In the genomic region with DNA sequence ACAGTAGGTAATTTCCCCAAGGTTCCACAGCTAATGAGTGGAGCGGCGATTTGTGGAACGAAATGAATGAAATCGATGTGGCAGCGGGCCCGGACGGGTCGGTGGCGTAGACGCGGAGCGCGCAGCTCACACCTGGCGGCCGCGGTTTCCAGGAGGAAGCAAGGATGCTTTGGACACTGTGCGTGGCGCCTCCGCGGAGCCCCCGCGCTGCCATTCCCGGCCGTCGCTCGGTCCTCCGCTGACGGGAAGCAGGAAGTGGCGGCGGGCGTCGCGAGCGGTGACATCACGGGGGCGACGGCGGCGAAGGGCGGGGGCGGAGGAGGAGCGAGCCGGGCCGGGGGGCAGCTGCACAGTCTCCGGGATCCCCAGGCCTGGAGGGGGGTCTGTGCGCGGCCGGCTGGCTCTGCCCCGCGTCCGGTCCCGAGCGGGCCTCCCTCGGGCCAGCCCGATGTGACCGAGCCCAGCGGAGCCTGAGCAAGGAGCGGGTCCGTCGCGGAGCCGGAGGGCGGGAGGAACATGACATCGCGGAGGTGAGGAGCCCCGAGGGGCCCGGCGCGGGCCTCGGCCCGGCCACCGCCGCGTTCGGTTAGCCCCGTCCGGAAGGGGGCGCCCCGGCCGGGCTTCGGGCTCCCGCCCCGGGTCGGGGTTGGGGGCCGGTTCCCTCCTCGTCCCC, we compare ENCODE assay signal across 8 cellular contexts. TPM values are rescaled to one million over a fixed set of nuclear protein-coding genes. Genes with fewer than 3 reads are reported as not detected.
DNase-seq lines count a peak whose midpoint lies in the region; ATAC-seq lines count a peak whose summit lies in the region.

A gene (plus strand): TSS at position 352 of the 673 bp plus-strand sequence. CDS start 165 bp downstream, at position 517.

- peak within 1 kb of the TSS; percentile 91 to 100 (median 96) for H3K4me3 Mint-ChIP-seq in naive thymus-derived CD4-positive, alpha-beta T cell
- H3K4me3 Mint-ChIP-seq in stimulated activated naive B cell treated with anti-CD40 and anti-IgM and Interleukin-4, amounts not matched to agents 10 μg/mL and 1 μg/mL and 100 μg/mL, for 72 hours = peak within 1 kb of the TSS; percentile 96 to 100

- H3K27ac ChIP-seq in naive thymus-derived CD4-positive, alpha-beta T cell (ENCODE audit: low read depth, low read length) = peak within 1 kb of the TSS; percentile 91

- peaks cover 0 to 5% (median 0%) of the 10 kb centered on the region in 11 donors for H3K9me3 Mint-ChIP-seq in naive thymus-derived CD4-positive, alpha-beta T cell
- no peaks in the 10 kb centered on the region for H3K9me3 Mint-ChIP-seq in stimulated activated naive B cell treated with anti-CD40 and anti-IgM and Interleukin-4, amounts not matched to agents 10 μg/mL and 1 μg/mL and 100 μg/mL, for 72 hours

- DNase-seq in DMS53 (lab: John Stamatoyannopoulos, UW) = peak; percentile 97
- peak; percentile 77 for DNase-seq in HuH-7 (ENCODE audit: low spot score)
- peak; percentile 74 for DNase-seq in RPMI7951 (ENCODE audit: low read depth)
- DNase-seq in activated T-helper 1 cell treated with Interleukin-2 at 50 U/mL for 16 hours (ENCODE audit: low read depth) = peak; percentile 84
- peak; percentile 85 for DNase-seq in fibroblast of gingiva (ENCODE audit: low read depth)
- peak; percentile 84 to 96 (median 92) for DNase-seq in naive thymus-derived CD4-positive, alpha-beta T cell
- peak; percentile 86 for DNase-seq in stimulated activated naive B cell treated with anti-CD40 and anti-IgM and Interleukin-4, amounts not matched to agents 10 μg/mL and 1 μg/mL and 100 μg/mL, for 72 hours

- CTCF ChIA-PET in naive thymus-derived CD4-positive, alpha-beta T cell (lab: Charles Lee) = no interaction called here

- H3K36me3 Mint-ChIP-seq in naive thymus-derived CD4-positive, alpha-beta T cell = peaks cover 0 to 5% (median 0%) of the 10 kb centered on the region in 5 donors
- H3K36me3 Mint-ChIP-seq in stimulated activated naive B cell treated with anti-CD40 and anti-IgM and Interleukin-4, amounts not matched to agents 10 μg/mL and 1 μg/mL and 100 μg/mL, for 72 hours = peaks cover 7 to 21% of the 10 kb centered on the region in 2 donors

- H3K4me1 ChIP-seq in naive thymus-derived CD4-positive, alpha-beta T cell (ENCODE audit: control insufficient read depth in 2 of 2, insufficient read depth in 2 of 2, low read length in 2 of 2) = peaks cover 24 to 28% of the 10 kb centered on the region in 2 donors

- H3K9me3 ChIP-seq in naive thymus-derived CD4-positive, alpha-beta T cell (ENCODE audit: control insufficient read depth in 2 of 3, low read length in 3 of 3) = no peaks in the 10 kb centered on the region

- peak within 1 kb of the TSS; percentile 95 to 100 (median 98) for H3K27ac Mint-ChIP-seq in naive thymus-derived CD4-positive, alpha-beta T cell
- peak within 1 kb of the TSS; percentile 100 for H3K27ac Mint-ChIP-seq in stimulated activated naive B cell treated with anti-CD40 and anti-IgM and Interleukin-4, amounts not matched to agents 10 μg/mL and 1 μg/mL and 100 μg/mL, for 72 hours

- H3K4me3 ChIP-seq in naive thymus-derived CD4-positive, alpha-beta T cell (ENCODE audit: low read length) = peak within 1 kb of the TSS; percentile 100

- peaks cover 0 to 7% (median 0%) of the 10 kb centered on the region in 3 experiments for H3K36me3 ChIP-seq in naive thymus-derived CD4-positive, alpha-beta T cell (ENCODE audit: control insufficient read depth in 2 of 3, insufficient read depth in 3 of 3, low read length in 3 of 3)

- POLR2A ChIA-PET in naive thymus-derived CD4-positive, alpha-beta T cell (lab: Charles Lee) = interaction anchor here (0.7 to 1.5 kb wide), 7 partner anchors 9 to 312 kb away, joined by 3 to 4 read pairs (median 3); no protein-coding TSS in a partner anchor

- no peaks in the 10 kb centered on the region for H3K27me3 Mint-ChIP-seq in naive thymus-derived CD4-positive, alpha-beta T cell
- H3K27me3 Mint-ChIP-seq in stimulated activated naive B cell treated with anti-CD40 and anti-IgM and Interleukin-4, amounts not matched to agents 10 μg/mL and 1 μg/mL and 100 μg/mL, for 72 hours = no peaks in the 10 kb centered on the region

- H3K27me3 ChIP-seq in naive thymus-derived CD4-positive, alpha-beta T cell (ENCODE audit: control insufficient read depth in 2 of 2, insufficient read depth in 2 of 2, low read length in 2 of 2) = no peaks in the 10 kb centered on the region

- H3K4me1 Mint-ChIP-seq in naive thymus-derived CD4-positive, alpha-beta T cell = peaks cover 18 to 45% (median 40%) of the 10 kb centered on the region in 7 donors
- peaks cover 22 to 37% of the 10 kb centered on the region in 2 donors for H3K4me1 Mint-ChIP-seq in stimulated activated naive B cell treated with anti-CD40 and anti-IgM and Interleukin-4, amounts not matched to agents 10 μg/mL and 1 μg/mL and 100 μg/mL, for 72 hours

- intact Hi-C loops in naive thymus-derived CD4-positive, alpha-beta T cell (cut with micrococcal nuclease) = loop anchor here (1.0 to 10.0 kb wide), 4 partner anchors 9 to 734 kb away; a partner anchor contains a TSS

- peak; percentile 78 for ATAC-seq in GM21515 (IDR thresholded peaks at IDR 0.05; ENCODE audit: unreplicated experiment)
- ATAC-seq in naive thymus-derived CD4-positive, alpha-beta T cell = peak; percentile 95
- ATAC-seq in stimulated activated naive B cell treated with anti-CD40 and anti-IgM and Interleukin-4, amounts not matched to agents 10 μg/mL and 1 μg/mL and 100 μg/mL, for 72 hours (replicated peaks) = peak; percentile 85 to 92

RNA-seq across cellular contexts. Expression of the gene that starts here (rescaled TPM):
- 43.1 and 45.4 TPM in 2 replicates for total RNA-seq in RPMI7951 (2014; rRNA removed; shearing (Covaris generic))
- 10 to 100 TPM; 43.5 to 94.7 (median 46.7) TPM for total RNA-seq in naive thymus-derived CD4-positive, alpha-beta T cell
- polyA plus RNA-seq in naive thymus-derived CD4-positive, alpha-beta T cell = 10 to 100 TPM; 70.2 to 78.1 TPM

Comparison
In these comparisons a context has a peak if more than half of its experiments do, and no peak if none do; other contexts are left out.
1. Peak in every context shown above with its lines: DNase-seq, ATAC-seq, H3K4me3 ChIP-seq and H3K27ac ChIP-seq.